16 cellular contexts compared by ENCODE assay signal in the genomic region with DNA sequence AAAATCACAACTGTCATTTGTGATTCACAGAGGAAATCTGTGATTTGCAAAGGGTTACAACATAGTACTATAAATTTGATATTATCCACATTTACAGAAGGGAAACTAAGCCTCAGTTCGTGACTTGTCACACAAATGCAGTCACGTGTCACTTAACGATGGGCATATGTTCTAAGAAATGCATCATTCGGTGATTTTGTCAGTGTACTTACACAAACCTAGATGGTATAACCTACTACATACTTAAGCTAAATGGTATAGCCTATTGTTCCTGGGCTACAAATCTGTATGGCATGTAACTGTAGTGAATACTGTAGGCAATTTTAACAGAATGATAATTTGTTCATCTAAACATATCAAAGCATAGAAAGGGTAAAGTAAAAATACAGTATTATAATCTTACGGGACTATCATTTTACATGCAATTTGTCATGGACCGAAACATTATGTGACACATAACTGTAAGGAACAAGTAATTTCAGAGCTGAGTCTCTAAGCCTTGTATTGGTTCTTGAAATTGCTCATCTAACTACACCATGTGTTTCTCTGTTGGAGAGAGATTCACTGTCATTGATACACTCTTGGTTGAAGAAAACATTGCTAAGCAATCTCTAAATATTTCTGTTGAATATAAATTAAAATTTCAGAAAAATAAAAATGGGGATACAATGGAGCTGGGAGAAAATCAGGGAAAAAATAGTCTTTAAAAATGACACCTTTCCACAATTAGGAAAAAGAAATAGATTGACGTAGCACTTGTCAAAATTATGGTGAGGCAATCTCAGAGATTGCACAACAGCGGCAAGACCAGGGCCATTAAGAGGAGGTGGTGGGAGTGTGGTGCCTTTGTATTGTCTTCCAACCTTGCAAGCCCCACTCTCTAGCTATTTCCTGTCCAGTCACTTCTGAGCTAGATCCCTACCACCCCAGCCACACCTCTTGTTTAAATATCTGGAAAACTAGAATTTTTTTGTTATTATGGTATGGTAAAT.
DNase-seq lines count a peak whose midpoint lies in the region; ATAC-seq, FAIRE-seq and TF ChIP-seq lines count a peak whose summit lies in the region.
"Had no signal": no experiment of that assay in that cellular context is flagged by ENCODE, and none has a peak within 500 bp of the region (broad histone marks: within the 10 kb centered on the region; RNA-seq: fewer than 3 reads in every experiment).

No MANE protein-coding gene starts in this region.

- H3K4me1 ChIP-seq in H1 (replicated peaks in 1 of 4; ENCODE audit: control insufficient read depth in 3 of 4, insufficient read depth in 4 of 4, low read length in 3 of 4), result no peaks in the 10 kb centered on the region; a peak in 1 of 7 replicates
- H3K4me1 ChIP-seq in endodermal cell (ENCODE audit: control insufficient read depth, insufficient read depth, low read length), result no peaks in the 10 kb centered on the region
- peaks cover 4% of the 10 kb centered on the region; the same call in 1 of the 2 replicates for H3K4me1 ChIP-seq in BE2C
- H3K4me1 ChIP-seq in testis, result no peaks in the 10 kb centered on the region
- H3K4me1 ChIP-seq: SJCRH30 had no signal

- H3K36me3 Mint-ChIP-seq in activated CD4-positive, alpha-beta T cell treated with anti-CD3 and anti-CD28 coated beads, Interleukin-2, amount 10 ng/mL, durations not matched to agents 24 days and 14 days (ENCODE audit: low read depth), result no peaks in the 10 kb centered on the region
- H3K36me3 Mint-ChIP-seq in endodermal cell (ENCODE audit: low read depth), result no peaks in the 10 kb centered on the region

- peak; percentile 81 for ATAC-seq in HG03520 (IDR thresholded peaks at IDR 0.05; ENCODE audit: unreplicated experiment)

- H3K4me1 Mint-ChIP-seq in activated CD4-positive, alpha-beta T cell treated with anti-CD3 and anti-CD28 coated beads, Interleukin-2, amount 10 ng/mL, durations not matched to agents 24 days and 14 days, result no peaks in the 10 kb centered on the region
- no peaks in the 10 kb centered on the region for H3K4me1 Mint-ChIP-seq in endodermal cell

- no peak overlapping the region for H3K14ac ChIP-seq in H1 (ENCODE audit: insufficient read length)

- H3K4me3 Mint-ChIP-seq in activated CD4-positive, alpha-beta T cell treated with anti-CD3 and anti-CD28 coated beads, Interleukin-2, amount 10 ng/mL, durations not matched to agents 24 days and 14 days, result no peak overlapping the region
- no peak overlapping the region for H3K4me3 Mint-ChIP-seq in endodermal cell

- H2AFZ ChIP-seq in H1 (ENCODE audit: low read length), result no peak overlapping the region

- H2BK15ac ChIP-seq in H1 (ENCODE audit: low read length), result no peak overlapping the region

- H3K9me3 Mint-ChIP-seq in activated CD4-positive, alpha-beta T cell treated with anti-CD3 and anti-CD28 coated beads, Interleukin-2, amount 10 ng/mL, durations not matched to agents 24 days and 14 days, result no peaks in the 10 kb centered on the region
- H3K9me3 Mint-ChIP-seq in endodermal cell, result no peaks in the 10 kb centered on the region

- no peak overlapping the region for H3K56ac ChIP-seq in H1 (replicated peaks; ENCODE audit: insufficient read length, low read depth, low read length)

- no peaks in the 10 kb centered on the region for H3K27me3 Mint-ChIP-seq in activated CD4-positive, alpha-beta T cell treated with anti-CD3 and anti-CD28 coated beads, Interleukin-2, amount 10 ng/mL, durations not matched to agents 24 days and 14 days
- H3K27me3 Mint-ChIP-seq in endodermal cell (ENCODE audit: insufficient read depth), result peaks cover 2% of the 10 kb centered on the region

- DNase-seq in activated CD4-positive, alpha-beta T cell treated with anti-CD3 and anti-CD28 coated beads, Interleukin-2, amount 10 ng/mL, durations not matched to agents 24 days and 14 days, result peak; percentile 39
- DNase-seq in activated CD4-positive, alpha-beta T cell treated with anti-CD3 and anti-CD28 coated beads for 1 hour, result no peak
- peak; percentile 40 to 59 for DNase-seq in NOMO-1 (lab: John Stamatoyannopoulos, UW; ENCODE audit: unreplicated experiment in 2 of 2)
- DNase-seq in H1 (ENCODE audit: low read depth in 1 of 2, low spot score in 2 of 2), result no peak
- no peak for DNase-seq in endodermal cell
- DNase-seq in BE2C, result no peak
- no peak for DNase-seq in testis
- DNase-seq: 8988T, NCI-H1105, NCI-H1694 treated with DMSO at 0.1 percent for 48 hours, NCI-H446, NCI-H748 treated with DMSO at 0.1 percent for 48 hours, SJCRH30 had no signal

- H4K8ac ChIP-seq in H1 (ENCODE audit: extremely low read depth, insufficient read depth, low read length), result no peak overlapping the region

- no peak for FAIRE-seq in H1 (lab: Jason Lieb, UNC)

- no peak overlapping the region for H2BK120ac ChIP-seq in H1 (replicated peaks; ENCODE audit: low read depth, low read length)

- no peak overlapping the region for H2AK5ac ChIP-seq in H1 (ENCODE audit: low read depth, low read length)

- H3K79me2 ChIP-seq in H1 (ENCODE audit: control insufficient read depth in 1 of 2, insufficient read depth in 2 of 2, low read length in 2 of 2), result no peaks in the 10 kb centered on the region

- H3K4me3 ChIP-seq in H1 (ENCODE audit: extremely low read depth in 1 of 4, insufficient read depth in 2 of 4, low read depth in 3 of 4, low read length in 4 of 4), result no peak overlapping the region
- H3K4me3 ChIP-seq in endodermal cell (ENCODE audit: low read length), result no peak overlapping the region
- no peak overlapping the region for H3K4me3 ChIP-seq in BE2C (ENCODE audit: low read depth, low read length)
- no peak overlapping the region for H3K4me3 ChIP-seq in testis
- H3K4me3 ChIP-seq: BLaER1 treated with 17β-estradiol and CSF1 and Interleukin-3, amounts not matched to agents 10 nM and 100 nM; SJCRH30 had no signal

- H3K9me3 ChIP-seq in H1 (ENCODE audit: insufficient read depth in 2 of 2, low read depth in 1 of 2, low read length in 1 of 2) (no peaks in the 10 kb centered on the region), endodermal cell (ENCODE audit: control insufficient read depth, low read length) (no peaks in the 10 kb centered on the region), BE2C (no peaks in the 10 kb centered on the region), testis (no peaks in the 10 kb centered on the region)
- H3K9me3 ChIP-seq: SJCRH30 had no signal

- no peak overlapping the region for H3K27ac Mint-ChIP-seq in activated CD4-positive, alpha-beta T cell treated with anti-CD3 and anti-CD28 coated beads, Interleukin-2, amount 10 ng/mL, durations not matched to agents 24 days and 14 days
- H3K27ac Mint-ChIP-seq in endodermal cell, result no peak overlapping the region

- H3K27me3 ChIP-seq in H1 (replicated peaks in 1 of 4; ENCODE audit: control insufficient read depth in 3 of 4, extremely low read depth in 1 of 4, insufficient read depth in 3 of 4, low read length in 3 of 4) (no peaks in the 10 kb centered on the region), endodermal cell (ENCODE audit: control insufficient read depth, insufficient read depth, low read length, poor library complexity, severe bottlenecking) (peaks cover 10% of the 10 kb centered on the region), BE2C (no peaks in the 10 kb centered on the region), testis (no peaks in the 10 kb centered on the region)
- H3K27me3 ChIP-seq: BLaER1 treated with 17β-estradiol and CSF1 and Interleukin-3, amounts not matched to agents 10 nM and 100 nM; SJCRH30 had no signal

- no peaks in the 10 kb centered on the region for H3K23me2 ChIP-seq in H1 (ENCODE audit: low read depth, low read length)

- H3K27ac ChIP-seq in H1 (ENCODE audit: low read depth, low read length), result no peak overlapping the region
- no peak overlapping the region for H3K27ac ChIP-seq in endodermal cell (ENCODE audit: low read depth, low read length)
- H3K27ac ChIP-seq in testis, result no peak overlapping the region
- H3K27ac ChIP-seq: BLaER1 treated with 17β-estradiol and CSF1 and Interleukin-3, amounts not matched to agents 10 nM and 100 nM; RWPE1; SJCRH30 had no signal

- no peak overlapping the region for H3K4me2 ChIP-seq in H1 (ENCODE audit: insufficient read depth in 1 of 2, low read depth in 2 of 2, low read length in 2 of 2)

- no peak for TF ChIP-seq EP300 in H1 (IDR thresholded peaks at IDR 0.05; ENCODE audit: borderline replicate concordance in 1 of 2, low read depth in 2 of 2, low read length in 2 of 2)

- no peak overlapping the region for H2BK20ac ChIP-seq in H1 (ENCODE audit: low read length)

- H3K23ac ChIP-seq in H1 (ENCODE audit: insufficient read length), result no peak overlapping the region

- no peak overlapping the region for H4K91ac ChIP-seq in H1 (replicated peaks; ENCODE audit: insufficient read length, low read length)

- H2BK5ac ChIP-seq in H1 (ENCODE audit: low read depth, low read length), result no peak overlapping the region

- no peak for TF ChIP-seq CTCF in H1 (IDR thresholded peaks at IDR 0.05; ENCODE audit: control extremely low read depth in 1 of 3, insufficient read depth in 1 of 3, low read depth in 1 of 3, low read length in 3 of 3)
- no peak for TF ChIP-seq CTCF in endodermal cell (conservative IDR thresholded peaks at IDR 0.05)
- TF ChIP-seq CTCF in BE2C (IDR thresholded peaks at IDR 0.05; ENCODE audit: low read depth, low read length), result no peak
- TF ChIP-seq CTCF in testis (IDR thresholded peaks at IDR 0.05), result no peak

- CTCF ChIA-PET in H1 (lab: Charles Lee; ENCODE audit: partially characterized antibody), result interaction anchor here (1.1 kb wide), 1 partner anchor 480 kb away, joined by 3 read pairs; no protein-coding TSS in a partner anchor

- no peaks in the 10 kb centered on the region for H3K79me1 ChIP-seq in H1 (ENCODE audit: low read depth, low read length)

- H3K4ac ChIP-seq in H1 (replicated peaks; ENCODE audit: insufficient read length, low read depth, low read length), result no peak overlapping the region

- H3K9ac ChIP-seq in H1 (replicated peaks in 1 of 4; ENCODE audit: extremely low read depth in 1 of 4, low read depth in 3 of 4, low read length in 3 of 4) (no peak overlapping the region), endodermal cell (ENCODE audit: extremely low read depth, low read length, poor library complexity, severe bottlenecking) (no peak overlapping the region)
- H3K9ac ChIP-seq: BLaER1 treated with 17β-estradiol and CSF1 and Interleukin-3, amounts not matched to agents 10 nM and 100 nM had no signal

- H2BK12ac ChIP-seq in H1 (ENCODE audit: low read depth, low read length), result no peak overlapping the region

- no peaks in the 10 kb centered on the region for H3K36me3 ChIP-seq in H1 (ENCODE audit: control insufficient read depth in 2 of 4, insufficient read depth in 4 of 4, low read length in 3 of 4)
- no peaks in the 10 kb centered on the region for H3K36me3 ChIP-seq in endodermal cell (ENCODE audit: control insufficient read depth, insufficient read depth, low read length)
- H3K36me3 ChIP-seq in BE2C, result no peaks in the 10 kb centered on the region
- no peaks in the 10 kb centered on the region for H3K36me3 ChIP-seq in testis (ENCODE audit: low read depth, missing control alignments)
- H3K36me3 ChIP-seq: BLaER1 treated with 17β-estradiol and CSF1 and Interleukin-3, amounts not matched to agents 10 nM and 100 nM; SJCRH30 had no signal

- TF ChIP-seq RAD21 in H1 (IDR thresholded peaks at IDR 0.05 in 1 of 2, conservative IDR thresholded peaks at IDR 0.05 in 1 of 2; ENCODE audit: low read depth in 2 of 2, low read length in 2 of 2), result no peak

- POLR2A ChIA-PET in H1 (lab: Charles Lee; ENCODE audit: partially characterized antibody), result no interaction called here

- H4K20me1 ChIP-seq in H1 (replicated peaks in 1 of 2; ENCODE audit: control insufficient read depth in 1 of 2, insufficient read depth in 2 of 2, low read length in 2 of 2), result no peaks in the 10 kb centered on the region
- H4K20me1 ChIP-seq: BLaER1 treated with 17β-estradiol and CSF1 and Interleukin-3, amounts not matched to agents 10 nM and 100 nM had no signal

- TF ChIP-seq POLR2A in H1 (IDR thresholded peaks at IDR 0.05; ENCODE audit: control extremely low read depth in 1 of 2, low read depth in 2 of 2, low read length in 2 of 2), result no peak
- TF ChIP-seq POLR2A in testis (IDR thresholded peaks at IDR 0.05), result no peak

- intact Hi-C loops in activated CD4-positive, alpha-beta T cell treated with anti-CD3 and anti-CD28 coated beads, Interleukin-2, amount 10 ng/mL, durations not matched to agents 24 days and 14 days (cut with micrococcal nuclease), result no loop called here
- intact Hi-C loops in testis (cut with DNase I; ENCODE audit: low total_unique reads), result no loop called here

- WGBS in H1 (ENCODE audit: extremely low coverage in 1 of 2, insufficient coverage in 1 of 2, insufficient read length in 1 of 2, insufficient replicate concordance in 2 of 2, low coverage in 1 of 2, low lambda C conversion rate in 2 of 2, missing lambda C conversion rate in 1 of 2), 2 experiments, result 95% methylated on average over 8 of the region's 8 CpGs; no CpG with 5 or more reads in 1 of the 2 experiments
- 90% methylated on average over 2 to 8 of the region's 8 CpGs for WGBS in endodermal cell (ENCODE audit: insufficient coverage in 1 of 2, insufficient read length in 1 of 2), 2 experiments
- 95 to 96% methylated on average over 8 of the region's 8 CpGs for WGBS in testis, 2 donors

- no peak overlapping the region for H3K18ac ChIP-seq in H1 (ENCODE audit: extremely low read depth, low read length)

- no peak overlapping the region for H4K5ac ChIP-seq in H1 (ENCODE audit: insufficient read length, low read depth, low read length)

Comparison
In these comparisons a context has a peak if more than half of its experiments do, and no peak if none do; other contexts are left out.
1. DNase-seq: peak in activated CD4-positive, alpha-beta T cell treated with anti-CD3 and anti-CD28 coated beads, Interleukin-2, amount 10 ng/mL, durations not matched to agents 24 days and 14 days (single experiment) and NOMO-1 (2 of 2); none in activated CD4-positive, alpha-beta T cell treated with anti-CD3 and anti-CD28 coated beads for 1 hour (single experiment), H1 (0 of 2), endodermal cell (single experiment), BE2C (single experiment) and testis (single experiment).